14 cellular contexts compared by ENCODE assay signal in the genomic region with DNA sequence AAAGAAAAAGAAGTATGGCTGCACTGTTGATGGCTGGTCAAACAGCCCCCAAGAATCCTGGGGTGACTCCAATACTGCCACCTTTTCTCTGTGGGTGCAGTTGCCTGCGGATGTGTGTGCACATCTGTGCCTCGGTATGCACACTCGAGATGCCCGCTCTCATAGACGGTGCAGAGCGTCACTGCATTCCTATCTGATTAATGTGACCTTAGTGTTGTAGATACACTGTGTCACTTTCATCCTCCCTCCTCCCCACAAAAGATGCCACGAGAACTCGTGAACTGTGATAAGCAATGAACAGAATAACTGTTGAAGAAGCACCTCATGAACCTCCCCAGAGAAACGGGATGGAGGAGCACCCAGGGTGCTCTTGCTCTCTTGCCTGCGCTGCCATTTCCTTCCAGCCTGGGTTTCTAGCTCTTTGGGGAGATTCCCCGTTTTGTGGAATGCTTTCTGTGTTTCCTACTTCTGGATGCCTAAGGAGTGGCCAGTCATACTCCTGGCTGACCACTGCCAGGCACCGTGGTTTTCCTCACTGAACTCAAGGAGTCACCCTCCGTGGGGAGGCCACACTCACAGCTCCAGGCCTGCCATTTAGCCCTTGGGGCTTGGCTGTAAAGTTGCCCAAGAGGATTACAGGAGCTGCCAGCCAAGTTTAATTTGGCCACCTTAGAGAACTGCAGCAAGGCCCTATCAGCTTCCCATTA. TPM values are rescaled to one million over a fixed set of nuclear protein-coding genes. Genes with fewer than 3 reads are reported as not detected.
A peak's percentile ranks its signal among the peaks of the same experiment; 100 is the strongest.
DNase-seq lines count a peak whose midpoint lies in the region; TF ChIP-seq lines count a peak whose summit lies in the region.
"Had no signal": no experiment of that assay in that cellular context is flagged by ENCODE, and none has a peak within 500 bp of the region (broad histone marks: within the 10 kb centered on the region; RNA-seq: fewer than 3 reads in every experiment).

No MANE protein-coding gene starts in this region.

- H3K4me3 ChIP-seq in foreskin fibroblast (ENCODE audit: low read depth in 1 of 2, low read length in 2 of 2) = no peak overlapping the region
- no peak overlapping the region for H3K4me3 ChIP-seq in testis
- no peak overlapping the region for H3K4me3 ChIP-seq in Peyer's patch
- H3K4me3 ChIP-seq: ascending aorta, prostate gland had no signal

- H3K27me3 ChIP-seq in testis (no peaks in the 10 kb centered on the region), Peyer's patch (no peaks in the 10 kb centered on the region)
- H3K27me3 ChIP-seq: ascending aorta had no signal

- CTCF ChIA-PET in RWPE1 (lab: Yijun Ruan, JAX) = no interaction called here

- peak overlapping the region; percentile 0 for H3K27ac Mint-ChIP-seq in T-helper 1 cell treated with Interleukin-12 subunit alpha and Interleukin-12 subunit beta and Interleukin-4 antibody, amounts not matched to agents 30 μg/mL and 1 μg/mL, for 36 hours
- H3K27ac Mint-ChIP-seq: mesothelial cell of epicardium had no signal

- H3K36me3 ChIP-seq in testis (ENCODE audit: low read depth, missing control alignments) (no peaks in the 10 kb centered on the region), Peyer's patch (no peaks in the 10 kb centered on the region)
- H3K36me3 ChIP-seq: prostate gland had no signal

- TF ChIP-seq POLR2A in testis (IDR thresholded peaks at IDR 0.05) (no peak), Peyer's patch (IDR thresholded peaks at IDR 0.05) (no peak)

- H3K27me3 Mint-ChIP-seq in T-helper 1 cell treated with Interleukin-12 subunit alpha and Interleukin-12 subunit beta and Interleukin-4 antibody, amounts not matched to agents 30 μg/mL and 1 μg/mL, for 36 hours (ENCODE audit: low read depth) = no peaks in the 10 kb centered on the region

- no peak for DNase-seq in T-helper 1 cell
- DNase-seq in RWPE1 (ENCODE audit: low spot score) = no peak
- peak; percentile 41 to 58 for DNase-seq in foreskin fibroblast
- DNase-seq in testis = peak; percentile 86
- DNase-seq in Peyer's patch = no peak
- no peak for DNase-seq in SIG-M5 treated with dmso at 0.1 percent for 504 hours (lab: John Stamatoyannopoulos, UW; ENCODE audit: unreplicated experiment)
- DNase-seq in medulla oblongata (ENCODE audit: extremely low spot score) = no peak
- DNase-seq: DMS53, NCI-H2171, OCI-M1 had no signal

- H3K27ac ChIP-seq in RWPE1 = peak overlapping the region; percentile 40; the same call in 1 of the 2 replicates
- peak overlapping the region in 1 of 2 donors; percentile 2 for H3K27ac ChIP-seq in testis
- no peak overlapping the region for H3K27ac ChIP-seq in Peyer's patch
- H3K27ac ChIP-seq: ascending aorta, prostate gland had no signal

- no peak overlapping the region for H3K4me3 Mint-ChIP-seq in T-helper 1 cell treated with Interleukin-12 subunit alpha and Interleukin-12 subunit beta and Interleukin-4 antibody, amounts not matched to agents 30 μg/mL and 1 μg/mL, for 36 hours
- H3K4me3 Mint-ChIP-seq: mesothelial cell of epicardium had no signal

- H3K4me1 ChIP-seq in testis (peaks cover 17% of the 10 kb centered on the region), Peyer's patch (peaks cover 0 to 12% (median 0%) of the 10 kb centered on the region in 4 donors)
- H3K4me1 ChIP-seq: ascending aorta, prostate gland had no signal

- TF ChIP-seq CTCF in RWPE1 (conservative IDR thresholded peaks at IDR 0.05; ENCODE audit: low read depth) (no peak), foreskin fibroblast (IDR thresholded peaks at IDR 0.05; ENCODE audit: low read depth, low read length) (no peak), testis (IDR thresholded peaks at IDR 0.05) (no peak), Peyer's patch (IDR thresholded peaks at IDR 0.05) (no peak)

- intact Hi-C loops in testis (cut with DNase I; ENCODE audit: low total_unique reads) = no loop called here

- 59 to 66% methylated on average over 13 of the region's 13 CpGs for WGBS in testis, 2 donors

- H3K9me3 Mint-ChIP-seq in T-helper 1 cell treated with Interleukin-12 subunit alpha and Interleukin-12 subunit beta and Interleukin-4 antibody, amounts not matched to agents 30 μg/mL and 1 μg/mL, for 36 hours = no peaks in the 10 kb centered on the region
- H3K9me3 Mint-ChIP-seq: mesothelial cell of epicardium had no signal

- H3K36me3 Mint-ChIP-seq in T-helper 1 cell treated with Interleukin-12 subunit alpha and Interleukin-12 subunit beta and Interleukin-4 antibody, amounts not matched to agents 30 μg/mL and 1 μg/mL, for 36 hours (ENCODE audit: low read depth) = peaks cover 21% of the 10 kb centered on the region

- no peaks in the 10 kb centered on the region for H3K9me3 ChIP-seq in testis
- no peaks in the 10 kb centered on the region for H3K9me3 ChIP-seq in Peyer's patch
- H3K9me3 ChIP-seq: ascending aorta, prostate gland had no signal

- peaks cover 15% of the 10 kb centered on the region for H3K4me1 Mint-ChIP-seq in T-helper 1 cell treated with Interleukin-12 subunit alpha and Interleukin-12 subunit beta and Interleukin-4 antibody, amounts not matched to agents 30 μg/mL and 1 μg/mL, for 36 hours (ENCODE audit: low read depth)

- POLR2A ChIA-PET in RWPE1 (lab: Yijun Ruan, JAX; ENCODE audit: low non-redundant PET) = no interaction called here

RNA-seq across cellular contexts. Expression of a gene that starts 32.0 kb away (rescaled TPM):
- 10 to 100 TPM; 25.5 to 38.8 TPM for total RNA-seq in testis
- polyA plus RNA-seq in testis (ENCODE audit: insufficient read depth, low read depth, low replicate concordance) = 85.1 TPM
- 10 to 100 TPM; 25.7 to 43.0 (median 29.6) TPM for total RNA-seq in Peyer's patch

Comparison
In these comparisons a context has a peak if more than half of its experiments do, and no peak if none do; other contexts are left out.
1. DNase-seq: peak in foreskin fibroblast (2 of 2) and testis (single experiment); none in T-helper 1 cell (0 of 5), RWPE1 (single experiment), Peyer's patch (0 of 3), SIG-M5 treated with dmso at 0.1 percent for 504 hours (single experiment) and medulla oblongata (single experiment).